ENCODE assay signal across 30 cellular contexts in genomic region chr11:61176446-61176845, GRCh38. TPM values are rescaled to one million over a fixed set of nuclear protein-coding genes. Genes with fewer than 3 reads are reported as not detected.
"Had no signal": no experiment of that assay in that cellular context is flagged by ENCODE, and none has a peak within 500 bp of the region (broad histone marks: within the 10 kb centered on the region; RNA-seq: fewer than 3 reads in every experiment).

No MANE protein-coding gene starts in this region.

- ATAC-seq: heart left ventricle; mucosa of descending colon; naive thymus-derived CD4-positive, alpha-beta T cell; natural killer cell treated with Interleukin-12 subunit alpha and Interleukin-12 subunit beta and Interleukin-15 and Interleukin-18, amount 100 ng/mL, for 72 hours; pancreas; psoas muscle; stimulated activated memory B cell treated with anti-CD40 and anti-IgM and Interleukin-4, amounts not matched to agents 10 μg/mL and 1 μg/mL and 100 μg/mL, for 72 hours; stimulated activated naive CD8-positive, alpha-beta T cell treated with anti-CD3 and anti-CD28 coated beads, Interleukin-15, amount 100 ng/mL, for 72 hours; upper lobe of right lung had no signal

- H2AFZ ChIP-seq: neural progenitor cell had no signal

- H3K4me3 Mint-ChIP-seq: naive thymus-derived CD4-positive, alpha-beta T cell; natural killer cell treated with Interleukin-12 subunit alpha and Interleukin-12 subunit beta and Interleukin-15 and Interleukin-18, amount 100 ng/mL, for 72 hours; neural progenitor cell; stimulated activated memory B cell treated with anti-CD40 and anti-IgM and Interleukin-4, amounts not matched to agents 10 μg/mL and 1 μg/mL and 100 μg/mL, for 72 hours; stimulated activated naive CD8-positive, alpha-beta T cell treated with anti-CD3 and anti-CD28 coated beads, Interleukin-15, amount 100 ng/mL, for 72 hours had no signal

- H3K36me3 ChIP-seq: heart left ventricle, left ventricle myocardium inferior, neural progenitor cell, pancreas, thyroid gland, transverse colon, upper lobe of right lung had no signal

- H3K4me2 ChIP-seq: neural progenitor cell, smooth muscle cell had no signal

- H3K36me3 Mint-ChIP-seq: natural killer cell treated with Interleukin-12 subunit alpha and Interleukin-12 subunit beta and Interleukin-15 and Interleukin-18, amount 100 ng/mL, for 72 hours; neural progenitor cell; stimulated activated memory B cell treated with anti-CD40 and anti-IgM and Interleukin-4, amounts not matched to agents 10 μg/mL and 1 μg/mL and 100 μg/mL, for 72 hours had no signal

- H3K9me3 ChIP-seq: heart left ventricle, mucosa of descending colon, pancreas, psoas muscle, testis, thyroid gland, transverse colon, upper lobe of right lung had no signal

- H3K27me3 ChIP-seq: neural progenitor cell, pancreas, testis, thyroid gland, transverse colon, upper lobe of right lung had no signal

- FAIRE-seq: pancreas, urothelium cell line had no signal

- DNase-seq: glutamatergic neuron; heart left ventricle; hypothalamus; islet precursor cell; left ventricle myocardium inferior; mesendoderm; midbrain; mucosa of descending colon; naive thymus-derived CD4-positive, alpha-beta T cell; pancreas; posterior cingulate gyrus; psoas muscle; stimulated activated CD4-positive, alpha-beta T cell treated with anti-CD3 and anti-CD28 coated beads, Interleukin-1b, Interleukin-23, amount 100 ng/mL, for 48 hours; stimulated activated CD4-positive, alpha-beta T cell treated with anti-CD3 and anti-CD28 coated beads, Interleukin-2, amount 100 ng/mL, for 48 hours; stimulated activated CD4-positive, alpha-beta T cell treated with anti-CD3 and anti-CD28 coated beads, Interleukin-4, amount 100 ng/mL, for 4 hours; stimulated activated CD8-positive, alpha-beta memory T cell treated with anti-CD3 and anti-CD28 coated beads, Interleukin-4, amount 100 ng/mL, for 48 hours; stimulated activated naive CD4-positive, alpha-beta T cell treated with Interleukin-2 at 50 U/mL for 16 hours; stimulated activated naive CD8-positive, alpha-beta T cell treated with anti-CD3 and anti-CD28 coated beads, Interleukin-15, amount 100 ng/mL, for 72 hours; testis; thyroid gland; transverse colon; upper lobe of right lung had no signal

- H3K27ac Mint-ChIP-seq: naive thymus-derived CD4-positive, alpha-beta T cell; natural killer cell treated with Interleukin-12 subunit alpha and Interleukin-12 subunit beta and Interleukin-15 and Interleukin-18, amount 100 ng/mL, for 72 hours; stimulated activated memory B cell treated with anti-CD40 and anti-IgM and Interleukin-4, amounts not matched to agents 10 μg/mL and 1 μg/mL and 100 μg/mL, for 72 hours; stimulated activated naive CD8-positive, alpha-beta T cell treated with anti-CD3 and anti-CD28 coated beads, Interleukin-15, amount 100 ng/mL, for 72 hours had no signal

- H3K4me1 ChIP-seq: left ventricle myocardium inferior, neural progenitor cell, psoas muscle, testis, thyroid gland, transverse colon had no signal

- H3K27ac ChIP-seq: heart left ventricle, left ventricle myocardium inferior, neural progenitor cell, pancreas, psoas muscle, testis, thyroid gland, transverse colon, upper lobe of right lung had no signal

- H3K27me3 Mint-ChIP-seq: stimulated activated memory B cell treated with anti-CD40 and anti-IgM and Interleukin-4, amounts not matched to agents 10 μg/mL and 1 μg/mL and 100 μg/mL, for 72 hours; stimulated activated naive CD8-positive, alpha-beta T cell treated with anti-CD3 and anti-CD28 coated beads, Interleukin-15, amount 100 ng/mL, for 72 hours had no signal

- H3K9ac ChIP-seq: neural progenitor cell had no signal

- H3K4me3 ChIP-seq: heart left ventricle, left ventricle myocardium inferior, lung, mucosa of descending colon, neural progenitor cell, pancreas, psoas muscle, smooth muscle cell, testis, thyroid gland, transverse colon, upper lobe of right lung had no signal

RNA-seq across cellular contexts. Expression of gene PGA3, which starts 26.9 kb away (rescaled TPM):
- total RNA-seq: kidney epithelial cell; lung; natural killer cell treated with Interleukin-12 subunit alpha and Interleukin-12 subunit beta and Interleukin-15 and Interleukin-18, amount 100 ng/mL, for 72 hours; osteoblast; smooth muscle cell; upper lobe of right lung had no signal
- polyA plus RNA-seq: naive thymus-derived CD4-positive, alpha-beta T cell; smooth muscle cell had no signal

RNA-seq across cellular contexts. Expression of gene PGA4, which starts 45.7 kb away (rescaled TPM):
- total RNA-seq: kidney epithelial cell; natural killer cell treated with Interleukin-12 subunit alpha and Interleukin-12 subunit beta and Interleukin-15 and Interleukin-18, amount 100 ng/mL, for 72 hours; osteoblast; smooth muscle cell had no signal
- polyA plus RNA-seq: naive thymus-derived CD4-positive, alpha-beta T cell; smooth muscle cell had no signal
